Comparison of ENCODE assay signal across 8 cellular contexts in the genomic region with DNA sequence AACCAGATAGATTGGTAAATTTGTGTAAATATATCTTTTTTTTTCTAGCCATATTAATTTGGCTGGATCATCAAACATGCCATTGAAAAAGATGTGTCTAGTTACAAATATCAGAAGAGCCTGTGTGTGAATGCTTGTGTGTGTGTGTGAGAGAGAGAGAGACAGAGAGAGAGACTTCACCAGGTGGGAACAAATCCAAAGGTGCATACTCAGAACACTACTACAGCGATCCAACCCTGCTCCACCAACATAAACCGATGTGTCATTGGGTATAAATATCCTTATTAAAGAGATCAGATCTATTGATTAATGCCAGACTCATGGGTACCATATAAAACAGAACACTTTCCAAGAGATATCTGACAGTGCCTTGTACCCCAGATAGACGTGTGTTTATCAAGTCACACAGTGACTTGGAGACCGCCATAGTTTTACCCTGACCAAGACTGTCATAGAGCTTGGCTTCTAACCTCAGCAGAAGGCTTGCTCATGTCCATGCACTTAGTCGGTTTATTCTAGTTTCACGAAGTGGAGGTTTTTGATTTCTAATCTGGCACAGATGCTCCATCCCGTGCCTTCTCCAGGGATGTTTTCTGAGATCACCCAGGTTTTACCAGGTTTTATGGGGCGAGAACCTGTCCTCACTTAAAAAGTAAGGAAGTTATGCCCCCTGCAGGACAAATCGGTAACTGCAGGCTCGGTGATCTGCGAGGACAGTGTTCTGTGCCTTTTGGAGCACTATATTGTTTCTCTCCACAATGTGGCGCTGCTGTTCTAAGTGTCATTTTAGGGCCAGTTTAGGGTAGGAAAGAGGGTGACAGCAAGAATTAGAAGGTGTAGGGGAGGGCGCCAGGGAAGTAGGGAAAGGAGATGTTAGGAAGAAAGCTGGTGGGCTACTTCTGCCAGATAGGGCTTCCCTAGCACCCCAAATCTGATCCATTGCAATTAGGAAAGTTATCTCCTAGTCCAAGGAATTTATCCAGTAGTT. TPM values are rescaled to one million over a fixed set of nuclear protein-coding genes. Genes with fewer than 3 reads are reported as not detected.
DNase-seq lines count a peak whose midpoint lies in the region; ATAC-seq and TF ChIP-seq lines count a peak whose summit lies in the region.

No MANE protein-coding gene starts in this region.

- in situ Hi-C loops in ACHN (cut with HindIII; ENCODE audit: low pct_ligation_motif_present, low pct_unique_long_range_greater_than_20kb, low sequenced_read_pairs) = loop anchor here (25.0 kb wide), 1 partner anchor 96 kb away; a partner anchor contains a TSS

- ATAC-seq in GM18907 (IDR thresholded peaks at IDR 0.05; ENCODE audit: unreplicated experiment) (peak; percentile 79), HG03460 (IDR thresholded peaks at IDR 0.05; ENCODE audit: unreplicated experiment) (peak; percentile 75), left lobe of liver (peak; percentile 100)

- no peak overlapping the region for H3K4me3 ChIP-seq in choroid plexus epithelial cell (ENCODE audit: low read depth, low read length)

- DNase-seq in ACHN (peak; percentile 96), NCI-H526 (lab: John Stamatoyannopoulos, UW) (peak; percentile 77 to 95), choroid plexus epithelial cell (ENCODE audit: low read depth) (peak; percentile 96), left lobe of liver (ENCODE audit: low spot score) (peak; percentile 90)
- DNase-seq in activated CD4-positive, alpha-beta T cell treated with anti-CD3 and anti-CD28 coated beads for 24 hours (ENCODE audit: low read depth in 2 of 2) = peak; percentile 98
- DNase-seq in stimulated activated CD4-positive, alpha-beta T cell treated with anti-CD3 and anti-CD28 coated beads, Interleukin-4, amount 100 ng/mL, for 4 hours = peak; percentile 88 to 94

- peak; percentile 99 for TF ChIP-seq CTCF in choroid plexus epithelial cell (conservative IDR thresholded peaks at IDR 0.05; ENCODE audit: low read depth, low read length)

RNA-seq across cellular contexts. Expression of a gene that starts 29.3 kb away (rescaled TPM):
- total RNA-seq in left lobe of liver = not detected
